In genomic region chr1:235739631-235740030, GRCh38 we compare ENCODE assay signal across 18 cellular contexts.
"Had no signal": no experiment of that assay in that cellular context is flagged by ENCODE, and none has a peak within 500 bp of the region (broad histone marks: within the 10 kb centered on the region; RNA-seq: fewer than 3 reads in every experiment).

No MANE protein-coding gene starts in this region.

- H3K9me3 Mint-ChIP-seq: brain; dendritic cell treated with granulocyte-macrophage colony-stimulating factor and Interleukin-4, amounts not matched to agents 40 ng/mL and 50 ng/mL, for 4 days; nephron; type B pancreatic cell had no signal

- H3K27me3 Mint-ChIP-seq: activated naive CD8-positive, alpha-beta T cell; dendritic cell treated with granulocyte-macrophage colony-stimulating factor and Interleukin-4, amounts not matched to agents 40 ng/mL and 50 ng/mL, for 4 days; type B pancreatic cell had no signal

- H3K4me3 Mint-ChIP-seq: activated naive CD8-positive, alpha-beta T cell; brain; dendritic cell treated with granulocyte-macrophage colony-stimulating factor and Interleukin-4, amounts not matched to agents 40 ng/mL and 50 ng/mL, for 4 days; nephron; type B pancreatic cell had no signal

- H3K4me1 Mint-ChIP-seq: brain, nephron had no signal

- H3K27ac Mint-ChIP-seq: brain; dendritic cell treated with granulocyte-macrophage colony-stimulating factor and Interleukin-4, amounts not matched to agents 40 ng/mL and 50 ng/mL, for 4 days; nephron; type B pancreatic cell had no signal

- DNase-seq: activated CD4-positive, alpha-beta T cell treated with anti-CD3 and anti-CD28 coated beads, Interleukin-2, amount 50 U/mL, for 1 hour; activated CD8-positive, alpha-beta memory T cell treated with anti-CD3 and anti-CD28 coated beads for 24 hours; activated gamma-delta T cell treated with Interleukin-2 at 50 U/mL for 16 hours; amygdala; effector memory CD4-positive, alpha-beta T cell; erythroblast; glutamatergic neuron; hypothalamus; kidney glomerular epithelial cell; occipital lobe; stimulated activated CD4-positive, alpha-beta T cell treated with anti-CD3 and anti-CD28 coated beads, Interleukin-15, amount 100 ng/mL, for 24 hours; stimulated activated CD4-positive, alpha-beta T cell treated with anti-CD3 and anti-CD28 coated beads, Interleukin-4, amount 100 ng/mL, for 1 hour; stimulated activated naive CD4-positive, alpha-beta T cell had no signal
